ENCODE assay signal across 22 cellular contexts in genomic region chr12:47449797-47450196, GRCh38.
"Had no signal": no experiment of that assay in that cellular context is flagged by ENCODE, and none has a peak within 500 bp of the region (broad histone marks: within the 10 kb centered on the region; RNA-seq: fewer than 3 reads in every experiment).

No MANE protein-coding gene starts in this region.

- H3K4me3 ChIP-seq: body of pancreas, lower lobe of right lung, right atrium auricular region, skin epidermis, tibial nerve, vagina had no signal

- H3K27ac ChIP-seq: body of pancreas, lower lobe of right lung, right atrium auricular region, skin epidermis, tibial nerve, vagina had no signal

- ATAC-seq: activated CD8-positive, alpha-beta T cell treated with anti-CD3 and anti-CD28 coated beads, Interleukin-2, amount 10 ng/mL, durations not matched to agents 7 days and 5 days; body of pancreas; left colon; lower lobe of right lung; WTC11 had no signal

- H3K27me3 ChIP-seq: body of pancreas, right atrium auricular region, tibial nerve, vagina had no signal

- H3K4me1 ChIP-seq: body of pancreas, lower lobe of right lung, right atrium auricular region, tibial nerve, vagina had no signal

- H3K9me3 ChIP-seq: body of pancreas, lower lobe of right lung, right atrium auricular region, vagina had no signal

- DNase-seq: activated CD4-positive, alpha-beta T cell treated with anti-CD3 and anti-CD28 coated beads for 48 hours; activated CD8-positive, alpha-beta memory T cell treated with anti-CD3 and anti-CD28 coated beads, Interleukin-2, amount 50 U/mL, for 4 hours; activated CD8-positive, alpha-beta T cell treated with anti-CD3 and anti-CD28 coated beads, Interleukin-2, amount 10 ng/mL, durations not matched to agents 7 days and 5 days; activated gamma-delta T cell treated with Interleukin-2 at 50 U/mL for 16 hours; activated naive CD8-positive, alpha-beta T cell treated with anti-CD3 and anti-CD28 coated beads for 36 hours; amygdala; body of pancreas; caudate nucleus; left colon; lower lobe of right lung; stimulated activated CD4-positive, alpha-beta T cell treated with anti-CD3 and anti-CD28 coated beads, Interleukin-15, amount 100 ng/mL, for 24 hours; stimulated activated CD4-positive, alpha-beta T cell treated with anti-CD3 and anti-CD28 coated beads, Interleukin-4, amount 100 ng/mL, for 1 hour; stimulated activated naive CD4-positive, alpha-beta T cell treated with Interleukin-2 at 50 U/mL for 16 hours; substantia nigra had no signal

- H3K36me3 ChIP-seq: lower lobe of right lung, right atrium auricular region, tibial nerve, vagina had no signal

- FAIRE-seq: colon, endometrium, islet of Langerhans had no signal
